8 cellular contexts compared by ENCODE assay signal in the genomic region with DNA sequence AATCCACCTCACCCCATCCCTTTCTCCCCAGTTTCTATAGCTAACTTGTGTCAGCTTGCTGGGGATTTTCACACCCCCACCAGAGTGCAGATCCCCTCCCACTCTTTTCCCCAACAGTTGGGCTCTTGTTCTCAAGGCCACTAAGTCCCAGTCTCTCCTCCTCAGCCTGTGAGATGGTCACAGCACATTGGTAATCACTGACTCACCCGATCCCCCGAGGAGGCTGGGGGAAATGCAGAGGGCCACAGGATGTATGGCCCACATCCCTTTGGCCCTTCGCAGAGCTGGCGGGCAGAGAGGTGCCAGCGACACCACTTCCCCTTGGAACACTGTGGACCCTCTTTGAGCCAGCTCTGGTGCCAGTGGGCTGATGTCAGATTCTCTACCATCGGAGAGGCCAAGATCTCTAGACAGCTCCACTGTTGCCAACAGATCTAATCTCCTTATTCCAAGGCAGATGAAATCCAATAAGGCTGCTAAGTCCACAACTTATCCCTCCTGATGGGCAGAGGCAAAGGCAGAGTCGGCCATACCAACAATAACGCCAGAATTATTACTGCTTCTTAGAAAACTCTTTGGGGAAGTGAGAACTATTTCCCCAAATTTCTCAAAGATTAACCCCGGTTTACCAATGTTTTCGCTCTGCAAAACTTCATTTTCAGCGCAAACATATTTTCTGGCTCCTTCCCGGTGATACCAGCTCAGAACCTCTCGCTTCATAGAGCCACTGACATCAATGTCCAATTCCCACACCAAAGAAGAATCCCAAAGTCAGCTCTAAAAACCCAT. TPM values are rescaled to one million over a fixed set of nuclear protein-coding genes. Genes with fewer than 3 reads are reported as not detected.
DNase-seq lines count a peak whose midpoint lies in the region; ATAC-seq and TF ChIP-seq lines count a peak whose summit lies in the region.

No MANE protein-coding gene starts in this region.

- H3K36me3 Mint-ChIP-seq in central memory CD8-positive, alpha-beta T cell (ENCODE audit: insufficient read depth): peaks cover 5% of the 10 kb centered on the region

- BruUV-seq in Panc1 (replicated peaks; lab: Mats Ljungman, UMichigan): TSS peak; percentile 79

- intact Hi-C loops in Panc1 (cut with micrococcal nuclease; ENCODE audit: unreplicated experiment) (loop anchor here (2.0 kb wide), 1 partner anchor 69 kb away; no protein-coding TSS in a partner anchor), lower leg skin (cut with DNase I; ENCODE audit: low total_unique reads) (loop anchor here (5.0 kb wide), 1 partner anchor 63 kb away; no protein-coding TSS in a partner anchor)

- POLR2A ChIA-PET in Panc1 (lab: Charles Lee): interaction anchor here (0.5 kb wide), 1 partner anchor 127 kb away, joined by 6 read pairs; no protein-coding TSS in a partner anchor

- H3K9me3 Mint-ChIP-seq in central memory CD8-positive, alpha-beta T cell: no peaks in the 10 kb centered on the region

- peak; percentile 29 for DNase-seq in NK-92 treated with Interleukin-12 subunit alpha and Interleukin-12 subunit beta, amount 100 ng/mL, for 24 hours (lab: John Stamatoyannopoulos, UW)
- DNase-seq in NK-92 (lab: John Stamatoyannopoulos, UW; ENCODE audit: unreplicated experiment) (no peak), Panc1 (ENCODE audit: low read depth, low spot score) (no peak), lower leg skin (ENCODE audit: low spot score in 2 of 2) (peak; percentile 16 to 90)
- DNase-seq in central memory CD8-positive, alpha-beta T cell (ENCODE audit: low spot score in 2 of 2): no peak
- DNase-seq in stimulated activated naive CD8-positive, alpha-beta T cell treated with anti-CD3 and anti-CD28 coated beads, Interleukin-15, Interleukin-2, amounts not matched to agents 100 U/mL and 50 U/mL, for 24 hours: peak; percentile 54

- ATAC-seq in Panc1 (no peak), HG03280 (IDR thresholded peaks at IDR 0.05; ENCODE audit: unreplicated experiment) (no peak), GM18870 (IDR thresholded peaks at IDR 0.05; ENCODE audit: unreplicated experiment) (no peak)
- no peak for ATAC-seq in central memory CD8-positive, alpha-beta T cell (replicated peaks; ENCODE audit: extremely low read depth, poor library complexity, severe bottlenecking)
- peak; percentile 8 for ATAC-seq in stimulated activated naive CD8-positive, alpha-beta T cell treated with anti-CD3 and anti-CD28 coated beads, Interleukin-15, Interleukin-2, amounts not matched to agents 100 U/mL and 50 U/mL, for 24 hours

- H3K9me3 ChIP-seq in Panc1 (ENCODE audit: control insufficient read depth, insufficient read depth, low read depth, low read length): no peaks in the 10 kb centered on the region

- H3K27me3 ChIP-seq in Panc1 (ENCODE audit: control insufficient read depth, insufficient read depth, low read length): peaks cover 4% of the 10 kb centered on the region; the same call in 1 of the 2 replicates

- H3K27ac ChIP-seq in Panc1 (ENCODE audit: low read length): peak overlapping the region; percentile 80

- in situ Hi-C loops in Panc1 (cut with HindIII; ENCODE audit: low pct_unique_long_range_greater_than_20kb, low sequenced_read_pairs): no loop called here

- no peak for TF ChIP-seq CTCF in Panc1 (IDR thresholded peaks at IDR 0.05)
- no peak for TF ChIP-seq CTCF in lower leg skin (IDR thresholded peaks at IDR 0.05)

- peak overlapping the region; percentile 89 for H3K27ac Mint-ChIP-seq in central memory CD8-positive, alpha-beta T cell (ENCODE audit: low read depth)

- TF ChIP-seq POLR2A in lower leg skin (IDR thresholded peaks at IDR 0.05): no peak

- H3K4me3 ChIP-seq in Panc1 (ENCODE audit: low read depth in 2 of 2, low read length in 2 of 2): peak overlapping the region; percentile 75 to 79
- no peak overlapping the region for H3K4me3 ChIP-seq in lower leg skin (ENCODE audit: low read depth, poor library complexity, severe bottlenecking)

- no peaks in the 10 kb centered on the region for H3K36me3 ChIP-seq in Panc1 (ENCODE audit: control insufficient read depth, insufficient read depth, low read length)

- H3K4me3 Mint-ChIP-seq in central memory CD8-positive, alpha-beta T cell: peak overlapping the region; percentile 92

- peaks cover 3% of the 10 kb centered on the region for H3K27me3 Mint-ChIP-seq in central memory CD8-positive, alpha-beta T cell

- WGBS in lower leg skin, 2 donors: 52 to 60% methylated on average over 13 of the region's 13 CpGs

- H3K4me1 ChIP-seq in Panc1 (ENCODE audit: control insufficient read depth, insufficient read depth, low read length): peaks cover 16% of the 10 kb centered on the region

- CTCF ChIA-PET in Panc1 (lab: Charles Lee): interaction anchor here (1.1 kb wide), 1 partner anchor 53 kb away, joined by 3 read pairs; no protein-coding TSS in a partner anchor

- H3K4me1 Mint-ChIP-seq in central memory CD8-positive, alpha-beta T cell: peaks cover 48% of the 10 kb centered on the region

RNA-seq across cellular contexts. Expression of a gene that starts 1.5 kb away (rescaled TPM):
- total RNA-seq in Panc1 (2021; ENCODE audit: unreplicated experiment) (25.7 TPM), lower leg skin (10 to 100 TPM in 1 of 4 donors, 1 to 10 TPM in 3; 4.3 to 12.5 (median 6.9) TPM)
- polyA plus RNA-seq in Panc1 (2012; ENCODE audit: insufficient read length): 14.2 TPM

RNA-seq across cellular contexts. Expression of a gene that starts 35.7 kb away (rescaled TPM):
- total RNA-seq in Panc1 (2021; ENCODE audit: unreplicated experiment) (525 TPM), lower leg skin (100 to 1,000 TPM; 238 to 407 (median 319) TPM)
- polyA plus RNA-seq in Panc1 (2012; ENCODE audit: insufficient read length): 275 TPM

Comparison
In these comparisons a context has a peak if more than half of its experiments do, and no peak if none do; other contexts are left out.
1. DNase-seq: peak in NK-92 treated with Interleukin-12 subunit alpha and Interleukin-12 subunit beta, amount 100 ng/mL, for 24 hours (single experiment), lower leg skin (2 of 2) and stimulated activated naive CD8-positive, alpha-beta T cell treated with anti-CD3 and anti-CD28 coated beads, Interleukin-15, Interleukin-2, amounts not matched to agents 100 U/mL and 50 U/mL, for 24 hours (single experiment); none in NK-92 (single experiment), Panc1 (single experiment) and central memory CD8-positive, alpha-beta T cell (0 of 2).